Comparison of ENCODE assay signal across 9 cellular contexts in the genomic region with DNA sequence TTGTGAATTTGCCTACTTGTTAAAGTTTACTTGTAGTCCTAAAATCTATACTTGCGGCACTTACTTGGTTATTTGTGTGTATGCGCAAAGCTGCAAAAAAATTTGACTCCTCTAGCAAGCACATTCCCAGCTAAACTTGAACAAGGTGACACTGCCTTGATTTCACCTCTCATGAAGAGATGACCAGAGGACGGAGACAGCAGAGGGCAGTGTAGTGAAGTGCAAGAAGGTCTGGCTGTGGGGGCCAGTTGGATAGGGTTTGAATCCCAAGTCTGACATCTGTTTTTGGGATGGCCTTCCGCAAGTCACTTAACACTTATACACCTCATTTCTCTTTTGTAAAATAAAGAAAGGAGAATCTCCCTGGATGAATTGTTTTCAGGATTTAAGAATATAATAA. TPM values are rescaled to one million over a fixed set of nuclear protein-coding genes. Genes with fewer than 3 reads are reported as not detected.
A peak's percentile ranks its signal among the peaks of the same experiment; 100 is the strongest.
DNase-seq lines count a peak whose midpoint lies in the region; ATAC-seq and TF ChIP-seq lines count a peak whose summit lies in the region.
"Had no signal": no experiment of that assay in that cellular context is flagged by ENCODE, and none has a peak within 500 bp of the region (broad histone marks: within the 10 kb centered on the region; RNA-seq: fewer than 3 reads in every experiment).

No MANE protein-coding gene starts in this region.

- H3K4me3 ChIP-seq in DOHH2 (ENCODE audit: low read length), result peak overlapping the region; percentile 51
- no peak overlapping the region for H3K4me3 ChIP-seq in PC-9
- H3K4me3 ChIP-seq: esophagus squamous epithelium had no signal

- no TSS peak for BruUV-seq in PC-9 (replicated peaks; lab: Mats Ljungman, UMichigan)

- CTCF ChIA-PET in HEK293T (lab: Yijun Ruan, JAX) (interaction anchor here (0.6 to 1.1 kb wide), 2 partner anchors 30 to 87 kb away, joined by 3 read pairs; no protein-coding TSS in a partner anchor), PC-9 (lab: Charles Lee) (no interaction called here)

- DNase-seq in HEK293T (ENCODE audit: extremely low spot score) (peak; percentile 36), midbrain (lab: John Stamatoyannopoulos, UW) (peak; percentile 11), PC-9 (no peak), GM03348 (ENCODE audit: low spot score) (no peak), mucosa of gallbladder (ENCODE audit: low spot score) (no peak), NCI-H774 (lab: John Stamatoyannopoulos, UW) (no peak)
- DNase-seq in activated naive CD8-positive, alpha-beta T cell treated with anti-CD3 and anti-CD28 coated beads, Interleukin-2, amount 10 ng/mL, durations not matched to agents 7 days and 5 days, result no peak
- DNase-seq: esophagus squamous epithelium had no signal

- POLR2A ChIA-PET in HEK293T (lab: Yijun Ruan, JAX), result interaction anchor here (0.9 kb wide), 1 partner anchor 139 kb away, joined by 4 read pairs; the partner anchor contains the start of gene SFR1
- POLR2A ChIA-PET in activated naive CD8-positive, alpha-beta T cell treated with anti-CD3 and anti-CD28 coated beads, Interleukin-2, amount 10 ng/mL, durations not matched to agents 7 days and 5 days (lab: Charles Lee), result interaction anchor here (1.4 to 2.0 kb wide), 3 partner anchors 15 to 139 kb away, joined by 3 to 13 read pairs (median 7); partner anchors contain the start of gene SFR1
- POLR2A ChIA-PET in PC-9 (lab: Charles Lee; ENCODE audit: unreplicated experiment), result interaction anchor here (0.6 kb wide), 1 partner anchor 139 kb away, joined by 5 read pairs; no protein-coding TSS in a partner anchor

- peak overlapping the region; percentile 76 for H3K27ac Mint-ChIP-seq in activated naive CD8-positive, alpha-beta T cell treated with anti-CD3 and anti-CD28 coated beads, Interleukin-2, amount 10 ng/mL, durations not matched to agents 7 days and 5 days

- peaks cover 95% of the 10 kb centered on the region for H3K79me2 ChIP-seq in DOHH2 (ENCODE audit: control insufficient read depth, low read length)
- peaks cover 87% of the 10 kb centered on the region for H3K79me2 ChIP-seq in PC-9 (ENCODE audit: low read depth)

- H3K4me3 Mint-ChIP-seq in activated naive CD8-positive, alpha-beta T cell treated with anti-CD3 and anti-CD28 coated beads, Interleukin-2, amount 10 ng/mL, durations not matched to agents 7 days and 5 days, result peak overlapping the region; percentile 81

- H3K9me3 ChIP-seq in DOHH2 (ENCODE audit: control insufficient read depth, insufficient read depth, low read length) (no peaks in the 10 kb centered on the region), PC-9 (ENCODE audit: insufficient read depth, low read depth) (no peaks in the 10 kb centered on the region; the same call in 1 of the 2 replicates)
- H3K9me3 ChIP-seq: esophagus squamous epithelium had no signal

- no peaks in the 10 kb centered on the region for H3K9me2 ChIP-seq in DOHH2 (replicated peaks; ENCODE audit: control insufficient read depth, low read length)
- no peaks in the 10 kb centered on the region for H3K9me2 ChIP-seq in PC-9 (ENCODE audit: insufficient read depth)

- no peaks in the 10 kb centered on the region for H3K9me3 Mint-ChIP-seq in activated naive CD8-positive, alpha-beta T cell treated with anti-CD3 and anti-CD28 coated beads, Interleukin-2, amount 10 ng/mL, durations not matched to agents 7 days and 5 days

- H3K27ac ChIP-seq in DOHH2 (ENCODE audit: low read depth, low read length) (peak overlapping the region; percentile 69), PC-9 (no peak overlapping the region)

- H3K36me3 ChIP-seq in DOHH2 (ENCODE audit: control insufficient read depth, low read length) (no peaks in the 10 kb centered on the region), PC-9 (ENCODE audit: low read depth) (no peaks in the 10 kb centered on the region)
- H3K36me3 ChIP-seq: esophagus squamous epithelium had no signal

- H4K20me1 ChIP-seq in DOHH2 (ENCODE audit: control insufficient read depth, insufficient read depth, low read depth, low read length) (peaks cover 4% of the 10 kb centered on the region; the same call in 1 of the 2 replicates), PC-9 (ENCODE audit: insufficient read depth) (peaks cover 13% of the 10 kb centered on the region; the same call in 1 of the 2 replicates)

- intact Hi-C loops in PC-9 (cut with micrococcal nuclease; ENCODE audit: unreplicated experiment), result no loop called here

- H3K4me2 ChIP-seq in DOHH2 (ENCODE audit: low read length) (peak overlapping the region; percentile 69), PC-9 (no peak overlapping the region)

- H3K4me1 Mint-ChIP-seq in activated naive CD8-positive, alpha-beta T cell treated with anti-CD3 and anti-CD28 coated beads, Interleukin-2, amount 10 ng/mL, durations not matched to agents 7 days and 5 days, result peaks cover 43% of the 10 kb centered on the region

- H3F3A ChIP-seq in DOHH2 (ENCODE audit: control insufficient read depth, insufficient read depth), result peaks cover 18% of the 10 kb centered on the region
- no peaks in the 10 kb centered on the region for H3F3A ChIP-seq in PC-9 (ENCODE audit: insufficient read depth, low read depth)

- peaks cover 30% of the 10 kb centered on the region for H3K4me1 ChIP-seq in DOHH2 (ENCODE audit: control insufficient read depth, low read length)
- no peaks in the 10 kb centered on the region for H3K4me1 ChIP-seq in PC-9 (replicated peaks; ENCODE audit: insufficient read depth)

- H3K27me3 ChIP-seq in DOHH2 (ENCODE audit: control insufficient read depth, low read length) (no peaks in the 10 kb centered on the region), PC-9 (ENCODE audit: insufficient read depth, low read depth) (no peaks in the 10 kb centered on the region)
- H3K27me3 ChIP-seq: esophagus squamous epithelium had no signal

- no peaks in the 10 kb centered on the region for H3K27me3 Mint-ChIP-seq in activated naive CD8-positive, alpha-beta T cell treated with anti-CD3 and anti-CD28 coated beads, Interleukin-2, amount 10 ng/mL, durations not matched to agents 7 days and 5 days

- H2AFZ ChIP-seq in PC-9, result no peak overlapping the region

- peaks cover 12% of the 10 kb centered on the region for H3K36me3 Mint-ChIP-seq in activated naive CD8-positive, alpha-beta T cell treated with anti-CD3 and anti-CD28 coated beads, Interleukin-2, amount 10 ng/mL, durations not matched to agents 7 days and 5 days

- no peak for ATAC-seq in activated naive CD8-positive, alpha-beta T cell treated with anti-CD3 and anti-CD28 coated beads, Interleukin-2, amount 10 ng/mL, durations not matched to agents 7 days and 5 days (ENCODE audit: low read depth)

- TF ChIP-seq CTCF in DOHH2 (IDR thresholded peaks at IDR 0.05; ENCODE audit: low read depth, low read length, poor library complexity, severe bottlenecking) (peak; percentile 31), PC-9 (conservative IDR thresholded peaks at IDR 0.05) (no peak)

TF ChIP-seq in HEK293T, 16 proteins besides CTCF, POLR2A, EP300 and RAD21:
- TF ChIP-seq, protein P1, sequence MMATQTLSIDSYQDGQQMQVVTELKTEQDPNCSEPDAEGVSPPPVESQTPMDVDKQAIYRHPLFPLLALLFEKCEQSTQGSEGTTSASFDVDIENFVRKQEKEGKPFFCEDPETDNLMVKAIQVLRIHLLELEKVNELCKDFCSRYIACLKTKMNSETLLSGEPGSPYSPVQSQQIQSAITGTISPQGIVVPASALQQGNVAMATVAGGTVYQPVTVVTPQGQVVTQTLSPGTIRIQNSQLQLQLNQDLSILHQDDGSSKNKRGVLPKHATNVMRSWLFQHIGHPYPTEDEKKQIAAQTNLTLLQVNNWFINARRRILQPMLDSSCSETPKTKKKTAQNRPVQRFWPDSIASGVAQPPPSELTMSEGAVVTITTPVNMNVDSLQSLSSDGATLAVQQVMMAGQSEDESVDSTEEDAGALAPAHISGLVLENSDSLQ (IDR thresholded peaks at IDR 0.05), result no peak
- no peak for TF ChIP-seq HDGF (IDR thresholded peaks at IDR 0.05; ENCODE audit: borderline replicate concordance)
- no peak for TF ChIP-seq SP1 (IDR thresholded peaks at IDR 0.05)
- no peak for TF ChIP-seq TARDBP (IDR thresholded peaks at IDR 0.05)
- TF ChIP-seq FOXK2 (IDR thresholded peaks at IDR 0.05), result no peak
- TF ChIP-seq FOXA1 (IDR thresholded peaks at IDR 0.05), result no peak
- TF ChIP-seq NFRKB (IDR thresholded peaks at IDR 0.05), result no peak
- no peak for TF ChIP-seq SUZ12 (IDR thresholded peaks at IDR 0.05)
- TF ChIP-seq BHLHE40 (IDR thresholded peaks at IDR 0.05; ENCODE audit: borderline replicate concordance), result no peak

RNA-seq across cellular contexts. Expression of gene SLK, which starts 15.7 kb away (rescaled TPM):
- total RNA-seq in activated naive CD8-positive, alpha-beta T cell treated with anti-CD3 and anti-CD28 coated beads, Interleukin-2, amount 10 ng/mL, durations not matched to agents 7 days and 5 days, result 10 to 100 TPM; 37.9 to 38.4 TPM
- total RNA-seq in PC-9 (2021), result 24.0 and 30.4 TPM in 2 replicates
- total RNA-seq in mucosa of gallbladder, result 38.5 TPM

Comparison
In these comparisons a context has a peak if more than half of its experiments do, and no peak if none do; other contexts are left out.
1. DNase-seq: peak in HEK293T (single experiment) and midbrain (single experiment); none in activated naive CD8-positive, alpha-beta T cell treated with anti-CD3 and anti-CD28 coated beads, Interleukin-2, amount 10 ng/mL, durations not matched to agents 7 days and 5 days (single experiment), PC-9 (0 of 2), GM03348 (single experiment), mucosa of gallbladder (single experiment) and NCI-H774 (single experiment).